8 cellular contexts compared by ENCODE assay signal in genomic region chr6:26045046-26045938, GRCh38.
DNase-seq lines count a peak whose midpoint lies in the region; ATAC-seq lines count a peak whose summit lies in the region.

No MANE protein-coding gene starts in this region.

- H3K4me1 ChIP-seq in muscle layer of duodenum (ENCODE audit: control insufficient read depth in 1 of 2, insufficient read depth in 2 of 2, low read length in 2 of 2): peaks cover 6 to 12% of the 10 kb centered on the region in 2 donors

- peak overlapping the region; percentile 79 to 97 for H3K4me3 ChIP-seq in muscle layer of duodenum (ENCODE audit: low read depth in 1 of 2, low read length in 2 of 2)

- H3K36me3 ChIP-seq in muscle layer of duodenum (ENCODE audit: control insufficient read depth in 1 of 2, insufficient read depth in 2 of 2, low read length in 2 of 2): no peaks in the 10 kb centered on the region

- H3K27me3 ChIP-seq in muscle layer of duodenum (ENCODE audit: low read depth, low read length): no peaks in the 10 kb centered on the region

- ATAC-seq in HG03045 (IDR thresholded peaks at IDR 0.05; ENCODE audit: unreplicated experiment): peak; percentile 59

- H3K27ac ChIP-seq in muscle layer of duodenum (ENCODE audit: low read length): peak overlapping the region; percentile 98

- DNase-seq in SIG-M5 treated with dmso at 0.1 percent for 504 hours (lab: John Stamatoyannopoulos, UW; ENCODE audit: unreplicated experiment) (peak; percentile 48), SIG-M5 (lab: John Stamatoyannopoulos, UW) (no peak), NCI-H526 treated with DMSO at 0.1 percent for 48 hours (lab: John Stamatoyannopoulos, UW) (peak; percentile 7), epidermal melanocyte (ENCODE audit: insufficient read length, low spot score) (peak; percentile 95), superior temporal gyrus (ENCODE audit: extremely low spot score) (peak; percentile 98)
- DNase-seq in activated CD8-positive, alpha-beta memory T cell treated with anti-CD3 and anti-CD28 coated beads, Interleukin-2, amount 50 U/mL, for 48 hours: peak; percentile 88

- no peaks in the 10 kb centered on the region for H3K9me3 ChIP-seq in muscle layer of duodenum (ENCODE audit: control insufficient read depth in 1 of 2, low read length in 2 of 2)
